In genomic region chr1:159780583-159781582, GRCh38 we compare ENCODE assay signal across 8 cellular contexts. TPM values are rescaled to one million over a fixed set of nuclear protein-coding genes. Genes with fewer than 3 reads are reported as not detected.
DNase-seq lines count a peak whose midpoint lies in the region; ATAC-seq and TF ChIP-seq lines count a peak whose summit lies in the region.

DUSP23 (plus strand) TSS chr1:159780962; CDS start chr1:159781101, 139 bp downstream.

- no peak within 1 kb of the TSS for H2BK20ac ChIP-seq in IMR-90 (ENCODE audit: low read depth, low read length)

- TF ChIP-seq POLR2A in IMR-90 (IDR thresholded peaks at IDR 0.05; ENCODE audit: low read depth, low read length): no peak
- peak; percentile 53 for TF ChIP-seq POLR2A in erythroblast (IDR thresholded peaks at IDR 0.05; ENCODE audit: low read length)

- no peak within 1 kb of the TSS for H3K27ac ChIP-seq in IMR-90 (ENCODE audit: insufficient read depth, low read length)

- no peak within 1 kb of the TSS for H3K23ac ChIP-seq in IMR-90 (ENCODE audit: low read depth, low read length)

- dilution Hi-C loops in IMR-90 (cut with HindIII; ENCODE audit: low sequenced_read_pairs, unreplicated experiment): loop anchor here (25.0 kb wide), 1 partner anchor 106 kb away; no protein-coding TSS in a partner anchor

- H3K79me1 ChIP-seq in IMR-90 (ENCODE audit: low read depth in 1 of 2, low read length in 2 of 2): no peaks in the 10 kb centered on the region

- H4K91ac ChIP-seq in IMR-90 (ENCODE audit: insufficient read depth, low read depth, low read length): no peak within 1 kb of the TSS

- no TSS peak for BruUV-seq in IMR-90 (replicated peaks; lab: Mats Ljungman, UMichigan)

- POLR2A ChIA-PET in IMR-90 (lab: Charles Lee; ENCODE audit: unreplicated experiment): no interaction called here

- 2% methylated on average over 22 of the region's 88 CpGs; no CpG with 5 or more reads in 1 of the 2 experiments for WGBS in IMR-90 (ENCODE audit: extremely low coverage in 2 of 2, insufficient read length in 1 of 2), 2 experiments

- DNase-seq in DMS114 treated with DMSO at 0.1 percent for 48 hours (lab: John Stamatoyannopoulos, UW; ENCODE audit: unreplicated experiment) (peak; percentile 98), IMR-90 (peak; percentile 96), OCI-M2 (lab: John Stamatoyannopoulos, UW; ENCODE audit: unreplicated experiment) (peak; percentile 80), erythroblast (lab: John Stamatoyannopoulos, UW) (peak; percentile 90 to 91)
- peak; percentile 95 for DNase-seq in activated T-cell treated with anti-CD3 and anti-CD28 coated beads, Interleukin-2, amount 50 U/mL, for 4 hours
- DNase-seq in stimulated activated CD8-positive, alpha-beta memory T cell treated with anti-CD3 and anti-CD28 coated beads, Interleukin-7, amount 100 ng/mL, for 1 hour (ENCODE audit: low read depth in 2 of 2): peak; percentile 91 to 92

- 0 out of 2 replicates have a peak within 1 kb of the TSS, but pooled peaks have one; percentile 17 for H3K9ac ChIP-seq in IMR-90 (ENCODE audit: low read depth, low read length)
- peak within 1 kb of the TSS; percentile 60 for H3K9ac ChIP-seq in mucosa of stomach (ENCODE audit: low read length)

- H4K5ac ChIP-seq in IMR-90 (ENCODE audit: low read depth, low read length): no peak within 1 kb of the TSS

- H3K27me3 Mint-ChIP-seq in activated T-cell treated with anti-CD3 and anti-CD28 coated beads, Interleukin-2, amount 50 U/mL, for 4 hours (ENCODE audit: low read depth): no peaks in the 10 kb centered on the region

- no peaks in the 10 kb centered on the region for H3K36me3 Mint-ChIP-seq in activated T-cell treated with anti-CD3 and anti-CD28 coated beads, Interleukin-2, amount 50 U/mL, for 4 hours (ENCODE audit: insufficient read depth)

- H3K4me3 ChIP-seq in IMR-90 (ENCODE audit: insufficient read depth, low read depth, low read length) (peak within 1 kb of the TSS; percentile 60), mucosa of stomach (ENCODE audit: low read length) (peak within 1 kb of the TSS; percentile 37)

- H3K27me3 ChIP-seq in IMR-90 (ENCODE audit: control insufficient read depth, insufficient read depth, low read length) (no peaks in the 10 kb centered on the region), mucosa of stomach (ENCODE audit: control insufficient read depth, insufficient read depth, low read length) (no peaks in the 10 kb centered on the region)

- TF ChIP-seq RAD21 in IMR-90 (IDR thresholded peaks at IDR 0.05; ENCODE audit: low read length): peak; percentile 80

- no peak within 1 kb of the TSS for H2BK120ac ChIP-seq in IMR-90 (ENCODE audit: low read depth, low read length)

- no peaks in the 10 kb centered on the region; the same call in 1 of the 2 replicates for H3K9me1 ChIP-seq in IMR-90 (ENCODE audit: insufficient read depth, low read length)

- no peak within 1 kb of the TSS for H3K4ac ChIP-seq in IMR-90 (ENCODE audit: low read depth, low read length)

- peak within 1 kb of the TSS in 1 of 2 experiments; percentile 29; a peak in 1 of 4 replicates for H4K8ac ChIP-seq in IMR-90 (ENCODE audit: low read depth in 2 of 2, low read length in 2 of 2)

- H3K4me2 ChIP-seq in IMR-90 (ENCODE audit: low read depth, low read length): peak within 1 kb of the TSS; percentile 68

- no peak within 1 kb of the TSS for H2BK5ac ChIP-seq in IMR-90 (ENCODE audit: low read depth, low read length, poor library complexity, severe bottlenecking)

- H3K56ac ChIP-seq in IMR-90 (ENCODE audit: extremely low read depth, insufficient read depth, low read length): no peak within 1 kb of the TSS

- in situ Hi-C loops in IMR-90 (cut with MboI; ENCODE audit: low sequenced_read_pairs): loop anchor here (10.0 kb wide), 2 partner anchors 224 to 254 kb away; partner anchors contain the start of gene PIGM

- intact Hi-C loops in IMR-90 (cut with micrococcal nuclease): loop anchor here (1.0 to 5.0 kb wide), 7 partner anchors 18 to 620 kb away; partner anchors contain the start of gene TAGLN2

- H3K4me1 Mint-ChIP-seq in activated T-cell treated with anti-CD3 and anti-CD28 coated beads, Interleukin-2, amount 50 U/mL, for 4 hours (ENCODE audit: low read depth): peaks cover 20% of the 10 kb centered on the region

- H2AK9ac ChIP-seq in IMR-90 (replicated peaks; ENCODE audit: low read depth, low read length, poor library complexity): peak within 1 kb of the TSS; percentile 69

- peak within 1 kb of the TSS; percentile 96 for H2AFZ ChIP-seq in IMR-90 (replicated peaks; ENCODE audit: low read length, poor library complexity)

- H3K18ac ChIP-seq in IMR-90 (ENCODE audit: low read depth, low read length): no peak within 1 kb of the TSS

- H3K14ac ChIP-seq in IMR-90 (replicated peaks; ENCODE audit: low read depth, low read length): 0 out of 2 replicates have a peak within 1 kb of the TSS, but pooled peaks have one; percentile 10

- no peaks in the 10 kb centered on the region for H3K36me3 ChIP-seq in IMR-90 (ENCODE audit: control insufficient read depth, insufficient read depth, low read length)
- H3K36me3 ChIP-seq in mucosa of stomach (ENCODE audit: control insufficient read depth, insufficient read depth, low read length): no peaks in the 10 kb centered on the region

- no peak within 1 kb of the TSS for H2BK15ac ChIP-seq in IMR-90 (ENCODE audit: low read depth, low read length)

- H3K9me3 ChIP-seq in IMR-90 (ENCODE audit: control insufficient read depth, insufficient read depth, low read length) (no peaks in the 10 kb centered on the region), mucosa of stomach (ENCODE audit: control insufficient read depth, low read length) (no peaks in the 10 kb centered on the region)

- no peaks in the 10 kb centered on the region for H3K4me1 ChIP-seq in IMR-90 (ENCODE audit: control insufficient read depth, insufficient read depth, low read length)
- H3K4me1 ChIP-seq in mucosa of stomach (ENCODE audit: control insufficient read depth, insufficient read depth, low read length): peaks cover 12% of the 10 kb centered on the region

- peak within 1 kb of the TSS; percentile 77 for H3K4me3 Mint-ChIP-seq in activated T-cell treated with anti-CD3 and anti-CD28 coated beads, Interleukin-2, amount 50 U/mL, for 4 hours

- ATAC-seq in GM21526 (IDR thresholded peaks at IDR 0.05; ENCODE audit: low FRiP score, unreplicated experiment) (peak; percentile 99), IMR-90 (ENCODE audit: low read depth) (peak; percentile 99)
- peak; percentile 98 to 99 for ATAC-seq in activated T-cell treated with anti-CD3 and anti-CD28 coated beads, Interleukin-2, amount 50 U/mL, for 4 hours

- no peak within 1 kb of the TSS for H2AK5ac ChIP-seq in IMR-90 (ENCODE audit: low read depth, low read length)

- CTCF ChIA-PET in IMR-90 (lab: Yijun Ruan, JAX): interaction anchor here (0.5 to 2.1 kb wide), 7 partner anchors 16 to 465 kb away, joined by 3 to 8 read pairs (median 5); no protein-coding TSS in a partner anchor

- peak; percentile 96 for TF ChIP-seq CTCF in IMR-90 (conservative IDR thresholded peaks at IDR 0.05; ENCODE audit: low read depth, low read length)

- H3K9me3 Mint-ChIP-seq in activated T-cell treated with anti-CD3 and anti-CD28 coated beads, Interleukin-2, amount 50 U/mL, for 4 hours: no peaks in the 10 kb centered on the region

- H4K20me1 ChIP-seq in IMR-90 (ENCODE audit: insufficient read depth, low read length): no peaks in the 10 kb centered on the region

TF ChIP-seq in IMR-90, 13 proteins besides CTCF, POLR2A, EP300 and RAD21:
- no peak for TF ChIP-seq FOS (IDR thresholded peaks at IDR 0.05; ENCODE audit: low read depth, low read length)
- TF ChIP-seq MAZ (IDR thresholded peaks at IDR 0.05; ENCODE audit: borderline replicate concordance, low read depth, low read length): peak; percentile 81
- TF ChIP-seq NFE2L2 (IDR thresholded peaks at IDR 0.05; ENCODE audit: low read depth, low read length): peak; percentile 2; the same call in 1 of the 2 replicates
- no peak for TF ChIP-seq ELK1 (IDR thresholded peaks at IDR 0.05; ENCODE audit: borderline replicate concordance, low read depth, low read length)
- TF ChIP-seq MXI1 (IDR thresholded peaks at IDR 0.05; ENCODE audit: borderline replicate concordance, low read depth, low read length): peak; percentile 85; the same call in 1 of the 2 replicates
- TF ChIP-seq CHD1 (IDR thresholded peaks at IDR 0.05; ENCODE audit: low read depth, low read length): no peak
- TF ChIP-seq BHLHE40 (IDR thresholded peaks at IDR 0.05; ENCODE audit: low read depth, low read length): 0 out of 2 replicates have a peak, but pooled peaks have one; percentile 12
- peak; percentile 85 for TF ChIP-seq SMC3 (IDR thresholded peaks at IDR 0.05; ENCODE audit: low read depth, low read length)
- TF ChIP-seq CEBPB (IDR thresholded peaks at IDR 0.05; ENCODE audit: low read depth, low read length): peak; percentile 96
- TF ChIP-seq MAFK (IDR thresholded peaks at IDR 0.05; ENCODE audit: low read depth, low read length): no peak; the same call in 1 of the 2 replicates
- no peak for TF ChIP-seq RCOR1 (IDR thresholded peaks at IDR 0.05; ENCODE audit: insufficient replicate concordance, low read length)
- TF ChIP-seq USF2 (IDR thresholded peaks at IDR 0.05; ENCODE audit: low read depth, low read length): peak; percentile 87
- TF ChIP-seq RFX5 (IDR thresholded peaks at IDR 0.05; ENCODE audit: low read depth, low read length): no peak
TF ChIP-seq in IMR-90: peak in this region for 7.

RNA-seq across cellular contexts. Expression of gene DUSP23, which starts in this region (rescaled TPM):
- 4.1 and 4.2 TPM in 2 replicates for total RNA-seq in IMR-90 (2012; rRNA removed)
- 12.9 and 16.2 TPM in 2 replicates for polyA plus RNA-seq in IMR-90 (2012; rRNA removed)
- polyA plus RNA-seq in IMR-90 (2012; cell fraction: cytosol; rRNA removed): 38.1 and 43.3 TPM in 2 replicates
- polyA plus RNA-seq in IMR-90 (2012; cell fraction: nucleus; rRNA removed; ENCODE audit: low replicate concordance): 5.7 and 14.2 TPM in 2 replicates
- total RNA-seq in activated T-cell treated with anti-CD3 and anti-CD28 coated beads, Interleukin-2, amount 50 U/mL, for 4 hours: 10 to 100 TPM; 30.2 to 36.7 (median 36.3) TPM
